8 cellular contexts compared by ENCODE assay signal in the genomic region with DNA sequence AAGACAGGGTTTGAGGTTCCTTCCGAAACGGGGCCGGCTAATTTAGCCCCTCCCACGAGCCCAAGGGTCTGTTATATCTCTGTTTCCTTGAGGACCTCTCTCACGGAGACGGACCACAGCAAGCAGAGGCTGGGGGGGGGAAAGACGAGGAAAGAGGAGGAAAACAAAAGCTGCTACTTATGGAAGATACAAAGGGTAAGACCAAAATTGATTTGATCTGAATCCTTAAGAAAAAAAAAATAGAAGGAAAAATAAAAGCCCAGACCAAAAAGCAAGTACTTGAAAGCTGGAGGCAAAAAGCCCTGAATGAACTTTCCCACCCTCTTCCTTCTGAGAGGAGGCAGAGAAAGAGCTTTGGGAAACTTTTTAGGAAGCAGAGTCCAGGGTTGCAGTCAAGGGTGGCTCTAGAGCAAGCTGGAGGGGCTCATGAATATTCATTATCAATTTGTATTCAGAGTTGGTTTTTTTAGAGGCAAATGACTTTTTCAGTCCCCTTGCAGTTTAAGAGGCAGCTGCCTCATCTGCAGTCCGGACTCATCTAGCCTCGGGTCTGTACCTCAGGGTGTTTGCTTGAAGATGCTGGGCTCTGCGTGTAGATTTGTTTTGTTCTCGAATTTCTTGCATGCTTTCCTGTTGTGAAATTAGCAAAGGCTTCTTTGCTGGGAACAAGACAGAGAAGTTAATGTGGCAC. TPM values are rescaled to one million over a fixed set of nuclear protein-coding genes. Genes with fewer than 3 reads are reported as not detected.
DNase-seq lines count a peak whose midpoint lies in the region; ATAC-seq and TF ChIP-seq lines count a peak whose summit lies in the region.

A gene with protein sequence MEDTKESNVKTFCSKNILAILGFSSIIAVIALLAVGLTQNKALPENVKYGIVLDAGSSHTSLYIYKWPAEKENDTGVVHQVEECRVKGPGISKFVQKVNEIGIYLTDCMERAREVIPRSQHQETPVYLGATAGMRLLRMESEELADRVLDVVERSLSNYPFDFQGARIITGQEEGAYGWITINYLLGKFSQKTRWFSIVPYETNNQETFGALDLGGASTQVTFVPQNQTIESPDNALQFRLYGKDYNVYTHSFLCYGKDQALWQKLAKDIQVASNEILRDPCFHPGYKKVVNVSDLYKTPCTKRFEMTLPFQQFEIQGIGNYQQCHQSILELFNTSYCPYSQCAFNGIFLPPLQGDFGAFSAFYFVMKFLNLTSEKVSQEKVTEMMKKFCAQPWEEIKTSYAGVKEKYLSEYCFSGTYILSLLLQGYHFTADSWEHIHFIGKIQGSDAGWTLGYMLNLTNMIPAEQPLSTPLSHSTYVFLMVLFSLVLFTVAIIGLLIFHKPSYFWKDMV (plus strand): TSS at position 103 of the 691 bp plus-strand sequence. CDS start 77 bp downstream, at position 180.

- H3K27ac ChIP-seq in Peyer's patch (peak within 1 kb of the TSS; percentile 75 to 80 (median 77)), neural progenitor cell (no peak within 1 kb of the TSS)

- H3K4me2 ChIP-seq in neural progenitor cell = peak within 1 kb of the TSS; percentile 71

- no peak within 1 kb of the TSS for H3K9ac ChIP-seq in neural progenitor cell

- TF ChIP-seq CTCF in Peyer's patch (IDR thresholded peaks at IDR 0.05) = no peak
- no peak for TF ChIP-seq CTCF in fibroblast of mammary gland (conservative IDR thresholded peaks at IDR 0.05; ENCODE audit: control insufficient read depth, insufficient read depth, low read depth, low read length)
- no peak for TF ChIP-seq CTCF in neural progenitor cell (IDR thresholded peaks at IDR 0.05)

- TF ChIP-seq POLR2A in Peyer's patch (IDR thresholded peaks at IDR 0.05) = no peak

- H3K4me1 Mint-ChIP-seq in neural progenitor cell = peaks cover 21% of the 10 kb centered on the region

- no peaks in the 10 kb centered on the region for H3F3A ChIP-seq in neural progenitor cell (ENCODE audit: low read depth)

- H2AFZ ChIP-seq in neural progenitor cell (replicated peaks) = peak within 1 kb of the TSS; percentile 74

- H3K36me3 Mint-ChIP-seq in neural progenitor cell = no peaks in the 10 kb centered on the region

- peak within 1 kb of the TSS; percentile 33 to 46 (median 38) for H3K4me3 ChIP-seq in Peyer's patch
- H3K4me3 ChIP-seq in fibroblast of mammary gland (ENCODE audit: control insufficient read depth, low read depth, low read length) = no peak within 1 kb of the TSS
- peak within 1 kb of the TSS; percentile 38 for H3K4me3 ChIP-seq in neural progenitor cell

- no peaks in the 10 kb centered on the region for H3K9me3 Mint-ChIP-seq in neural progenitor cell

- H3K27me3 ChIP-seq in Peyer's patch = no peaks in the 10 kb centered on the region
- H3K27me3 ChIP-seq in neural progenitor cell = peaks cover 8% of the 10 kb centered on the region

- H3K27ac Mint-ChIP-seq in neural progenitor cell = peak within 1 kb of the TSS; percentile 73

- H3K4me3 Mint-ChIP-seq in neural progenitor cell = peak within 1 kb of the TSS; percentile 81

- H3K79me2 ChIP-seq in neural progenitor cell (ENCODE audit: low read depth) = no peaks in the 10 kb centered on the region

- H3K9me3 ChIP-seq in Peyer's patch (no peaks in the 10 kb centered on the region), neural progenitor cell (ENCODE audit: low read depth) (no peaks in the 10 kb centered on the region)

- H3K27me3 Mint-ChIP-seq in neural progenitor cell (ENCODE audit: insufficient read depth, low read depth) = peaks cover 11% of the 10 kb centered on the region

- H4K20me1 ChIP-seq in neural progenitor cell (ENCODE audit: low read depth) = no peaks in the 10 kb centered on the region

- DNase-seq in SKM-1 treated with dmso at 0.1 percent for 144 hours (lab: John Stamatoyannopoulos, UW; ENCODE audit: unreplicated experiment) = peak; percentile 71
- no peak for DNase-seq in SKM-1 (lab: John Stamatoyannopoulos, UW; ENCODE audit: unreplicated experiment)
- DNase-seq in Peyer's patch = peak in 2 of 3 donors; percentile 71 to 81
- DNase-seq in fibroblast of mammary gland (ENCODE audit: low read depth) = peak; percentile 8
- DNase-seq in neural progenitor cell (ENCODE audit: low spot score) = peak; percentile 15
- DNase-seq in NCI-H1417 treated with DMSO at 0.1 percent for 48 hours (lab: John Stamatoyannopoulos, UW) = no peak
- DNase-seq in GM03348 (ENCODE audit: low spot score) = no peak

- no peak for ATAC-seq in HG02884 (IDR thresholded peaks at IDR 0.05; ENCODE audit: unreplicated experiment)

- H3K36me3 ChIP-seq in Peyer's patch = no peaks in the 10 kb centered on the region
- H3K36me3 ChIP-seq in neural progenitor cell = no peaks in the 10 kb centered on the region

- H3K4me1 ChIP-seq in Peyer's patch (peaks cover 0 to 10% (median 2%) of the 10 kb centered on the region in 4 donors), neural progenitor cell (peaks cover 8% of the 10 kb centered on the region)

RNA-seq across cellular contexts. Expression of the gene that starts here (rescaled TPM):
- total RNA-seq in Peyer's patch (10 to 100 TPM in 3 of 4 donors, 1 to 10 TPM in 1; 5.8 to 73.4 (median 16.8) TPM), neural progenitor cell (ENCODE audit: low replicate concordance) (0.46 and 1.6 TPM in 2 replicates)

Comparison
In these comparisons a context has a peak if more than half of its experiments do, and no peak if none do; other contexts are left out.
1. DNase-seq: peak in SKM-1 treated with dmso at 0.1 percent for 144 hours (single experiment), Peyer's patch (2 of 3), fibroblast of mammary gland (single experiment) and neural progenitor cell (single experiment); none in SKM-1 (single experiment), NCI-H1417 treated with DMSO at 0.1 percent for 48 hours (single experiment) and GM03348 (single experiment).